In genomic region chr5:74919487-74919886, GRCh38 we compare ENCODE assay signal across 8 cellular contexts. TPM values are rescaled to one million over a fixed set of nuclear protein-coding genes. Genes with fewer than 3 reads are reported as not detected.
DNase-seq lines count a peak whose midpoint lies in the region; ATAC-seq and TF ChIP-seq lines count a peak whose summit lies in the region.

No MANE protein-coding gene starts in this region.

- H3K9me2 ChIP-seq in hepatocyte (replicated peaks; ENCODE audit: insufficient read depth): no peaks in the 10 kb centered on the region

- no peak for TF ChIP-seq EP300 in stomach (IDR thresholded peaks at IDR 0.05)

- no peaks in the 10 kb centered on the region for H3K9me3 ChIP-seq in adipocyte (ENCODE audit: control insufficient read depth, low read length)
- H3K9me3 ChIP-seq in hepatocyte (ENCODE audit: low read depth): no peaks in the 10 kb centered on the region
- H3K9me3 ChIP-seq in stomach: no peaks in the 10 kb centered on the region

- H3K4me1 ChIP-seq in adipocyte (ENCODE audit: control insufficient read depth, insufficient read depth, low read length): no peaks in the 10 kb centered on the region
- H3K4me1 ChIP-seq in hepatocyte (ENCODE audit: insufficient read depth): no peaks in the 10 kb centered on the region
- H3K4me1 ChIP-seq in stomach: peaks cover 0 to 4% (median 0%) of the 10 kb centered on the region in 4 donors

- WGBS in hepatocyte (ENCODE audit: low lambda C conversion rate, missing lambda C conversion rate): 10% methylated on average over 6 of the region's 6 CpGs
- WGBS in stomach, 5 donors: 6 to 11% (median 8%) methylated on average over 6 of the region's 6 CpGs

- H3K27ac ChIP-seq in hepatocyte (no peak overlapping the region), stomach (no peak overlapping the region)

- TF ChIP-seq CTCF in hepatocyte (IDR thresholded peaks at IDR 0.05; ENCODE audit: poor library complexity) (peak; percentile 65), stomach (IDR thresholded peaks at IDR 0.05) (peak in 4 of 7 experiments; percentile 28 to 50 (median 45))

- H4K20me1 ChIP-seq in hepatocyte (ENCODE audit: insufficient read depth, poor library complexity, severe bottlenecking): no peaks in the 10 kb centered on the region

- peak; percentile 1 for DNase-seq in activated CD4-positive, alpha-beta T cell treated with anti-CD3 and anti-CD28 coated beads, Interleukin-2, amount 50 U/mL, for 1 hour
- no peak for DNase-seq in activated CD4-positive, alpha-beta T cell treated with anti-CD3 and anti-CD28 coated beads, Interleukin-2, amount 10 ng/mL, durations not matched to agents 7 days and 5 days
- DNase-seq in NCI-H1436 treated with DMSO at 0.1 percent for 48 hours (lab: John Stamatoyannopoulos, UW) (peak; percentile 6), adipocyte (ENCODE audit: low read depth) (peak; percentile 83), hepatocyte (ENCODE audit: low spot score) (peak; percentile 60), stomach (no peak)

- no peak for TF ChIP-seq POLR2A in stomach (IDR thresholded peaks at IDR 0.05)

- H3K79me2 ChIP-seq in hepatocyte: no peaks in the 10 kb centered on the region

- H3K9me3 Mint-ChIP-seq in activated CD4-positive, alpha-beta T cell treated with anti-CD3 and anti-CD28 coated beads, Interleukin-2, amount 10 ng/mL, durations not matched to agents 7 days and 5 days: no peaks in the 10 kb centered on the region

- POLR2A ChIA-PET in activated CD4-positive, alpha-beta T cell treated with anti-CD3 and anti-CD28 coated beads, Interleukin-2, amount 10 ng/mL, durations not matched to agents 7 days and 5 days (lab: Charles Lee): no interaction called here

- H3K36me3 ChIP-seq in adipocyte (ENCODE audit: control insufficient read depth, insufficient read depth, low read length, severe bottlenecking) (no peaks in the 10 kb centered on the region), hepatocyte (replicated peaks; ENCODE audit: insufficient read depth, low read depth) (no peaks in the 10 kb centered on the region), stomach (no peaks in the 10 kb centered on the region)

- H3K9ac ChIP-seq in adipocyte (ENCODE audit: low read length): no peak overlapping the region

- no peaks in the 10 kb centered on the region for H3K36me3 Mint-ChIP-seq in activated CD4-positive, alpha-beta T cell treated with anti-CD3 and anti-CD28 coated beads, Interleukin-2, amount 10 ng/mL, durations not matched to agents 7 days and 5 days (ENCODE audit: low read depth)

- no peaks in the 10 kb centered on the region for H3K4me1 Mint-ChIP-seq in activated CD4-positive, alpha-beta T cell treated with anti-CD3 and anti-CD28 coated beads, Interleukin-2, amount 10 ng/mL, durations not matched to agents 7 days and 5 days

- intact Hi-C loops in stomach (cut with DNase I; ENCODE audit: low total_unique reads): no loop called here

- H3K27ac Mint-ChIP-seq in activated CD4-positive, alpha-beta T cell treated with anti-CD3 and anti-CD28 coated beads, Interleukin-2, amount 10 ng/mL, durations not matched to agents 7 days and 5 days: no peak overlapping the region

- ATAC-seq in GM18511 (IDR thresholded peaks at IDR 0.05; ENCODE audit: unreplicated experiment) (no peak), HG03457 (IDR thresholded peaks at IDR 0.05; ENCODE audit: unreplicated experiment) (no peak)

- H3K4me2 ChIP-seq in hepatocyte: no peak overlapping the region

- CTCF ChIA-PET in activated CD4-positive, alpha-beta T cell treated with anti-CD3 and anti-CD28 coated beads, Interleukin-2, amount 10 ng/mL, durations not matched to agents 7 days and 5 days (lab: Charles Lee): no interaction called here

- H3K4me3 Mint-ChIP-seq in activated CD4-positive, alpha-beta T cell treated with anti-CD3 and anti-CD28 coated beads, Interleukin-2, amount 10 ng/mL, durations not matched to agents 7 days and 5 days: no peak overlapping the region

- H3K27me3 Mint-ChIP-seq in activated CD4-positive, alpha-beta T cell treated with anti-CD3 and anti-CD28 coated beads, Interleukin-2, amount 10 ng/mL, durations not matched to agents 7 days and 5 days: peaks cover 6% of the 10 kb centered on the region

- H2AFZ ChIP-seq in hepatocyte: no peak overlapping the region

- H3K4me3 ChIP-seq in adipocyte (ENCODE audit: low read length) (no peak overlapping the region), hepatocyte (no peak overlapping the region), stomach (no peak overlapping the region)

- H3K27me3 ChIP-seq in adipocyte (replicated peaks; ENCODE audit: control insufficient read depth, insufficient read depth, low read length) (no peaks in the 10 kb centered on the region), hepatocyte (no peaks in the 10 kb centered on the region), stomach (no peaks in the 10 kb centered on the region)

RNA-seq across cellular contexts. Expression of gene FAM169A, which starts 53.3 kb away (rescaled TPM):
- 1 to 10 TPM; 3.1 to 3.6 TPM for total RNA-seq in activated CD4-positive, alpha-beta T cell treated with anti-CD3 and anti-CD28 coated beads, Interleukin-2, amount 10 ng/mL, durations not matched to agents 7 days and 5 days
- total RNA-seq in hepatocyte: 13.7 and 16.2 TPM in 2 replicates
- 3.1 and 3.3 TPM in 2 replicates for polyA plus RNA-seq in hepatocyte
- total RNA-seq in stomach: 10 to 100 TPM in 1 of 5 donors, 1 to 10 TPM in 2, under 1 TPM in 1, not detected in 1; under 0.01 to 11.2 (median 2.8) TPM
- polyA plus RNA-seq in stomach: under 1 TPM; 0.25 to 0.35 (median 0.31) TPM

Comparison
In these comparisons a context has a peak if more than half of its experiments do, and no peak if none do; other contexts are left out.
1. DNase-seq: peak in activated CD4-positive, alpha-beta T cell treated with anti-CD3 and anti-CD28 coated beads, Interleukin-2, amount 50 U/mL, for 1 hour (single experiment), NCI-H1436 treated with DMSO at 0.1 percent for 48 hours (single experiment), adipocyte (single experiment) and hepatocyte (single experiment); none in activated CD4-positive, alpha-beta T cell treated with anti-CD3 and anti-CD28 coated beads, Interleukin-2, amount 10 ng/mL, durations not matched to agents 7 days and 5 days (single experiment) and stomach (single experiment).